1 cellular context compared by ENCODE assay signal in genomic region chr1:19360026-19360813, GRCh38.
TF ChIP-seq lines count a peak whose summit lies in the region.

No MANE protein-coding gene starts in this region.

TF ChIP-seq in IMR-90, 13 proteins besides CTCF, POLR2A, EP300 and RAD21:
- no peak for TF ChIP-seq MAFK (IDR thresholded peaks at IDR 0.05; ENCODE audit: low read depth, low read length)
TF ChIP-seq in IMR-90: peak in this region for 0.
